1 cellular context compared by ENCODE assay signal in genomic region chr10:126397166-126397565, GRCh38.
TF ChIP-seq lines count a peak whose summit lies in the region.

No MANE protein-coding gene starts in this region.

TF ChIP-seq in WTC11, 78 proteins besides CTCF, POLR2A, EP300 and RAD21 (continued from another document):
- TF ChIP-seq, protein P1, sequence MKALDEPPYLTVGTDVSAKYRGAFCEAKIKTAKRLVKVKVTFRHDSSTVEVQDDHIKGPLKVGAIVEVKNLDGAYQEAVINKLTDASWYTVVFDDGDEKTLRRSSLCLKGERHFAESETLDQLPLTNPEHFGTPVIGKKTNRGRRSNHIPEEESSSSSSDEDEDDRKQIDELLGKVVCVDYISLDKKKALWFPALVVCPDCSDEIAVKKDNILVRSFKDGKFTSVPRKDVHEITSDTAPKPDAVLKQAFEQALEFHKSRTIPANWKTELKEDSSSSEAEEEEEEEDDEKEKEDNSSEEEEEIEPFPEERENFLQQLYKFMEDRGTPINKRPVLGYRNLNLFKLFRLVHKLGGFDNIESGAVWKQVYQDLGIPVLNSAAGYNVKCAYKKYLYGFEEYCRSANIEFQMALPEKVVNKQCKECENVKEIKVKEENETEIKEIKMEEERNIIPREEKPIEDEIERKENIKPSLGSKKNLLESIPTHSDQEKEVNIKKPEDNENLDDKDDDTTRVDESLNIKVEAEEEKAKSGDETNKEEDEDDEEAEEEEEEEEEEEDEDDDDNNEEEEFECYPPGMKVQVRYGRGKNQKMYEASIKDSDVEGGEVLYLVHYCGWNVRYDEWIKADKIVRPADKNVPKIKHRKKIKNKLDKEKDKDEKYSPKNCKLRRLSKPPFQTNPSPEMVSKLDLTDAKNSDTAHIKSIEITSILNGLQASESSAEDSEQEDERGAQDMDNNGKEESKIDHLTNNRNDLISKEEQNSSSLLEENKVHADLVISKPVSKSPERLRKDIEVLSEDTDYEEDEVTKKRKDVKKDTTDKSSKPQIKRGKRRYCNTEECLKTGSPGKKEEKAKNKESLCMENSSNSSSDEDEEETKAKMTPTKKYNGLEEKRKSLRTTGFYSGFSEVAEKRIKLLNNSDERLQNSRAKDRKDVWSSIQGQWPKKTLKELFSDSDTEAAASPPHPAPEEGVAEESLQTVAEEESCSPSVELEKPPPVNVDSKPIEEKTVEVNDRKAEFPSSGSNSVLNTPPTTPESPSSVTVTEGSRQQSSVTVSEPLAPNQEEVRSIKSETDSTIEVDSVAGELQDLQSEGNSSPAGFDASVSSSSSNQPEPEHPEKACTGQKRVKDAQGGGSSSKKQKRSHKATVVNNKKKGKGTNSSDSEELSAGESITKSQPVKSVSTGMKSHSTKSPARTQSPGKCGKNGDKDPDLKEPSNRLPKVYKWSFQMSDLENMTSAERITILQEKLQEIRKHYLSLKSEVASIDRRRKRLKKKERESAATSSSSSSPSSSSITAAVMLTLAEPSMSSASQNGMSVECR (CRISPR knock-in tag; IDR thresholded peaks at IDR 0.05; ENCODE audit: borderline replicate concordance), result no peak
- TF ChIP-seq ATF1 (CRISPR knock-in tag; IDR thresholded peaks at IDR 0.05) (no peak), JUN (CRISPR knock-in tag; IDR thresholded peaks at IDR 0.05) (no peak), ETV6 (CRISPR knock-in tag; IDR thresholded peaks at IDR 0.05) (no peak), ZNF396 (CRISPR knock-in tag; IDR thresholded peaks at IDR 0.05; ENCODE audit: borderline replicate concordance) (no peak), MXD4 (CRISPR knock-in tag; IDR thresholded peaks at IDR 0.05; ENCODE audit: borderline replicate concordance) (no peak), TP53 (CRISPR knock-in tag; IDR thresholded peaks at IDR 0.05) (no peak), ZBTB21 (CRISPR knock-in tag; IDR thresholded peaks at IDR 0.05; ENCODE audit: borderline replicate concordance) (no peak), ZNF512 (CRISPR knock-in tag; IDR thresholded peaks at IDR 0.05; ENCODE audit: borderline replicate concordance) (no peak), USF2 (CRISPR knock-in tag; IDR thresholded peaks at IDR 0.05) (no peak), TCF7 (CRISPR knock-in tag; IDR thresholded peaks at IDR 0.05; ENCODE audit: low read depth) (no peak), NFYB (CRISPR knock-in tag; conservative IDR thresholded peaks at IDR 0.05; ENCODE audit: low read depth) (no peak), KAT7 (CRISPR knock-in tag; IDR thresholded peaks at IDR 0.05; ENCODE audit: borderline replicate concordance) (no peak)
TF ChIP-seq in WTC11: peak in this region for 0.
